8 cellular contexts compared by ENCODE assay signal in genomic region chr15:49145651-49146609, GRCh38. TPM values are rescaled to one million over a fixed set of nuclear protein-coding genes. Genes with fewer than 3 reads are reported as not detected.
DNase-seq lines count a peak whose midpoint lies in the region; ATAC-seq, FAIRE-seq and TF ChIP-seq lines count a peak whose summit lies in the region.

No MANE protein-coding gene starts in this region.

- H3K9me3 Mint-ChIP-seq in CD4-positive, alpha-beta memory T cell: peaks cover 0 to 1% (median 0%) of the 10 kb centered on the region in 8 donors

- H4K20me1 ChIP-seq in OCI-LY7 (ENCODE audit: insufficient read depth, low read length) (peaks cover 44% of the 10 kb centered on the region), mammary epithelial cell (ENCODE audit: insufficient read depth, low read length) (peaks cover 12% of the 10 kb centered on the region)

- H2AFZ ChIP-seq in OCI-LY7 (ENCODE audit: low read length): no peak overlapping the region
- no peak overlapping the region for H2AFZ ChIP-seq in mammary epithelial cell (ENCODE audit: low read depth, low read length)

- peaks cover 35 to 53% (median 44%) of the 10 kb centered on the region in 4 donors for H3K4me1 Mint-ChIP-seq in CD4-positive, alpha-beta memory T cell

- no peak overlapping the region for H3K9ac ChIP-seq in mammary epithelial cell (ENCODE audit: insufficient read depth, low read length)

- peak overlapping the region in 2 of 8 donors; percentile 9 to 24 for H3K4me3 Mint-ChIP-seq in CD4-positive, alpha-beta memory T cell

- no peaks in the 10 kb centered on the region for H3K27me3 ChIP-seq in CD4-positive, alpha-beta memory T cell (ENCODE audit: insufficient read depth, low read length)
- no peaks in the 10 kb centered on the region for H3K27me3 ChIP-seq in mammary epithelial cell (ENCODE audit: insufficient read depth, low read length)

- in situ Hi-C loops in mammary epithelial cell (cut with MboI; ENCODE audit: low sequenced_read_pairs in 2 of 2): loop anchor here (10.0 to 25.0 kb wide), 2 partner anchors 281 to 284 kb away; no protein-coding TSS in a partner anchor

- FAIRE-seq in GM18507 (lab: Jason Lieb, UNC): peak; percentile 65

- CTCF ChIA-PET in CD4-positive, alpha-beta memory T cell (lab: Charles Lee; ENCODE audit: partially characterized antibody): interaction anchor here (0.6 to 3.6 kb wide), 18 partner anchors 9 to 1737 kb away, joined by 3 to 50 read pairs (median 4); partner anchors contain the start of genes COPS2, GALK2 and SECISBP2L
- CTCF ChIA-PET in OCI-LY7 (lab: Charles Lee; ENCODE audit: unreplicated experiment) (no interaction called here), mammary epithelial cell (lab: Charles Lee; ENCODE audit: low non-redundant PET) (interaction anchor here (0.7 kb wide), 3 partner anchors 191 to 286 kb away, joined by 3 read pairs; no protein-coding TSS in a partner anchor)

- no peaks in the 10 kb centered on the region for H3K9me3 ChIP-seq in CD4-positive, alpha-beta memory T cell (ENCODE audit: control insufficient read depth in 1 of 2, low read length in 2 of 2)
- no peaks in the 10 kb centered on the region for H3K9me3 ChIP-seq in OCI-LY7 (ENCODE audit: low read length)
- H3K9me3 ChIP-seq in mammary epithelial cell (replicated peaks; ENCODE audit: insufficient read depth, low read length): no peaks in the 10 kb centered on the region

- H3K27ac Mint-ChIP-seq in CD4-positive, alpha-beta memory T cell: peak overlapping the region in 3 of 7 donors; percentile 1 to 6 (median 4)

- peaks cover 30% of the 10 kb centered on the region for H3K36me3 ChIP-seq in CD4-positive, alpha-beta memory T cell (ENCODE audit: insufficient read depth, low read length)
- H3K36me3 ChIP-seq in OCI-LY7 (ENCODE audit: insufficient read depth, low read length) (peaks cover 68% of the 10 kb centered on the region), mammary epithelial cell (ENCODE audit: insufficient read depth, low read length) (peaks cover 29% of the 10 kb centered on the region)

- H3K9me2 ChIP-seq in OCI-LY7 (ENCODE audit: insufficient read depth, low read length): no peaks in the 10 kb centered on the region

- ATAC-seq in GM18505 (IDR thresholded peaks at IDR 0.05; ENCODE audit: unreplicated experiment) (no peak), HG02852 (IDR thresholded peaks at IDR 0.05; ENCODE audit: unreplicated experiment) (no peak), GM21423 (IDR thresholded peaks at IDR 0.05; ENCODE audit: unreplicated experiment) (no peak)

- dilution Hi-C loops in mammary epithelial cell (cut with HindIII; ENCODE audit: low sequenced_read_pairs): loop anchor here (25.0 kb wide), 1 partner anchor 284 kb away; no protein-coding TSS in a partner anchor

- POLR2A ChIA-PET in CD4-positive, alpha-beta memory T cell (lab: Charles Lee; ENCODE audit: partially characterized antibody): interaction anchor here (1.3 to 1.4 kb wide), 3 partner anchors 10 to 285 kb away, joined by 3 to 4 read pairs (median 3); partner anchors contain the start of gene COPS2
- POLR2A ChIA-PET in OCI-LY7 (lab: Charles Lee): interaction anchor here (0.5 to 1.3 kb wide), 3 partner anchors 9 to 855 kb away, joined by 3 to 5 read pairs (median 3); partner anchors contain the start of gene COPS2

- BruUV-seq in OCI-LY7 (replicated peaks; lab: Mats Ljungman, UMichigan) (no TSS peak), mammary epithelial cell (replicated peaks; lab: Mats Ljungman, UMichigan) (no TSS peak)

- intact Hi-C loops in CD4-positive, alpha-beta memory T cell (cut with micrococcal nuclease): loop anchor here (1.0 to 2.0 kb wide), 3 partner anchors 99 to 284 kb away; partner anchors contain the start of genes FGF7 and SECISBP2L
- intact Hi-C loops in OCI-LY7 (cut with micrococcal nuclease; ENCODE audit: unreplicated experiment): loop anchor here (2.0 kb wide), 1 partner anchor 285 kb away; no protein-coding TSS in a partner anchor
- intact Hi-C loops in mammary epithelial cell (cut with micrococcal nuclease): loop anchor here (1.0 to 5.0 kb wide), 3 partner anchors 99 to 284 kb away; partner anchors contain the start of gene SECISBP2L

- H3K4me1 ChIP-seq in CD4-positive, alpha-beta memory T cell (ENCODE audit: insufficient read depth, low read length): peaks cover 45% of the 10 kb centered on the region
- peaks cover 14% of the 10 kb centered on the region for H3K4me1 ChIP-seq in OCI-LY7 (ENCODE audit: insufficient read depth, low read length, poor library complexity, severe bottlenecking)
- H3K4me1 ChIP-seq in mammary epithelial cell (ENCODE audit: insufficient read depth, low read length): no peaks in the 10 kb centered on the region

- H3K79me2 ChIP-seq in OCI-LY7 (ENCODE audit: insufficient read depth, low read depth, low read length) (peaks cover 73% of the 10 kb centered on the region), mammary epithelial cell (ENCODE audit: insufficient read depth, low read length) (peaks cover 94% of the 10 kb centered on the region)

- H3K27ac ChIP-seq in CD4-positive, alpha-beta memory T cell (ENCODE audit: low read depth, low read length): no peak overlapping the region
- H3K27ac ChIP-seq in OCI-LY7 (ENCODE audit: low read depth, low read length, poor library complexity, severe bottlenecking): no peak overlapping the region
- peak overlapping the region; percentile 15 for H3K27ac ChIP-seq in mammary epithelial cell (ENCODE audit: insufficient read depth, low read depth, low read length)

- H3K4me2 ChIP-seq in OCI-LY7 (ENCODE audit: low read length): no peak overlapping the region
- peak overlapping the region; percentile 47 for H3K4me2 ChIP-seq in mammary epithelial cell (ENCODE audit: insufficient read depth, low read depth, low read length)

- no peak overlapping the region for H3K4me3 ChIP-seq in CD4-positive, alpha-beta memory T cell (ENCODE audit: low read length in 2 of 2)
- H3K4me3 ChIP-seq in OCI-LY7 (ENCODE audit: low read depth, low read length, poor library complexity, severe bottlenecking) (no peak overlapping the region), mammary epithelial cell (replicated peaks in 1 of 3; ENCODE audit: insufficient read depth in 1 of 3, low read depth in 2 of 3, low read length in 3 of 3) (peak overlapping the region in 1 of 3 experiments; percentile 17)

- no peaks in the 10 kb centered on the region for H3K27me3 Mint-ChIP-seq in CD4-positive, alpha-beta memory T cell

- peaks cover 25 to 50% of the 10 kb centered on the region in 2 donors for H3K36me3 Mint-ChIP-seq in CD4-positive, alpha-beta memory T cell

- TF ChIP-seq CTCF in OCI-LY7 (conservative IDR thresholded peaks at IDR 0.05; ENCODE audit: low read length) (peak; percentile 95), mammary epithelial cell (conservative IDR thresholded peaks at IDR 0.05 in 1 of 2, IDR thresholded peaks at IDR 0.05 in 1 of 2; ENCODE audit: extremely low read depth in 1 of 2, insufficient read depth in 1 of 2, low read depth in 1 of 2, low read length in 2 of 2) (peak; percentile 69 to 79)

- WGBS in mammary epithelial cell (ENCODE audit: low coverage, missing lambda C conversion rate): 11% methylated on average over 3 of the region's 3 CpGs

- peak in 4 of 5 donors; percentile 17 to 32 (median 24) for DNase-seq in CD4-positive, alpha-beta memory T cell
- DNase-seq in GM18507 (ENCODE audit: extremely low spot score, insufficient read length, low read depth) (no peak), OCI-LY7 (ENCODE audit: low spot score) (peak; percentile 49), mammary epithelial cell (peak; percentile 52), left kidney (ENCODE audit: low read depth, low spot score) (peak; percentile 66)

- no peak for TF ChIP-seq POLR2A in GM18505 (IDR thresholded peaks at IDR 0.05; ENCODE audit: borderline replicate concordance, extremely low read depth, insufficient read depth, insufficient read length)

RNA-seq across cellular contexts. Expression of gene COPS2, which starts 9.5 kb away (rescaled TPM):
- total RNA-seq in CD4-positive, alpha-beta memory T cell: 10 to 100 TPM; 55.5 to 56.9 TPM
- polyA plus RNA-seq in CD4-positive, alpha-beta memory T cell: 10 to 100 TPM; 33.1 to 35.3 TPM
- 24.6 and 38.6 TPM in 2 replicates for total RNA-seq in OCI-LY7 (2014; rRNA removed; shearing (Covaris generic))
- 74.2 and 81.2 TPM in 2 replicates for total RNA-seq in OCI-LY7 (2022)
- total RNA-seq in mammary epithelial cell: 10 to 100 TPM; 44.7 to 88.3 TPM
- polyA plus RNA-seq in mammary epithelial cell: 37.2 TPM
- 15.5 TPM for polyA minus RNA-seq in mammary epithelial cell

RNA-seq across cellular contexts. Expression of gene GALK2, which starts 24.1 kb away (rescaled TPM):
- 10 to 100 TPM; 30.7 to 31.5 TPM for total RNA-seq in CD4-positive, alpha-beta memory T cell
- 10 to 100 TPM; 25.4 to 30.9 TPM for polyA plus RNA-seq in CD4-positive, alpha-beta memory T cell
- total RNA-seq in OCI-LY7 (2014; rRNA removed; shearing (Covaris generic)): 21.1 and 31.5 TPM in 2 replicates
- 26.8 and 27.9 TPM in 2 replicates for total RNA-seq in OCI-LY7 (2022)
- 10 to 100 TPM; 24.7 to 25.0 TPM for total RNA-seq in mammary epithelial cell
- polyA plus RNA-seq in mammary epithelial cell: 22.0 TPM
- 41.4 TPM for polyA minus RNA-seq in mammary epithelial cell
